8 cellular contexts compared by ENCODE assay signal in genomic region chr1:236066828-236067386, GRCh38. TPM values are rescaled to one million over a fixed set of nuclear protein-coding genes. Genes with fewer than 3 reads are reported as not detected.
DNase-seq lines count a peak whose midpoint lies in the region; ATAC-seq and TF ChIP-seq lines count a peak whose summit lies in the region.

No MANE protein-coding gene starts in this region.

- H3K27ac ChIP-seq in A673 (ENCODE audit: low read depth, low read length, poor library complexity, severe bottlenecking), result no peak overlapping the region

- ATAC-seq in GM19328 (IDR thresholded peaks at IDR 0.05; ENCODE audit: unreplicated experiment) (peak; percentile 87), HG03378 (IDR thresholded peaks at IDR 0.05; ENCODE audit: unreplicated experiment) (peak; percentile 91)

- no peaks in the 10 kb centered on the region for H3K4me1 ChIP-seq in A673 (ENCODE audit: insufficient read depth, low read length, poor library complexity, severe bottlenecking)

- POLR2A ChIA-PET in A673 (lab: Charles Lee; ENCODE audit: low non-redundant PET), result no interaction called here

- H3K36me3 ChIP-seq in A673 (ENCODE audit: insufficient read depth, low read length, poor library complexity, severe bottlenecking), result no peaks in the 10 kb centered on the region

- DNase-seq in activated CD4-positive, alpha-beta T cell treated with anti-CD3 and anti-CD28 coated beads for 4 hours, result peak; percentile 55 to 62
- DNase-seq in erythroblast (lab: John Stamatoyannopoulos, UW) (peak; percentile 13 to 15), A673 (ENCODE audit: low spot score) (no peak), cerebellum (ENCODE audit: low spot score) (no peak), NCI-H2081 (lab: John Stamatoyannopoulos, UW) (no peak)
- DNase-seq in stimulated activated CD4-positive, alpha-beta T cell treated with anti-CD3 and anti-CD28 coated beads, Interleukin-15, amount 100 ng/mL, for 1 hour (ENCODE audit: low read depth in 1 of 2, low spot score in 1 of 2), result peak; percentile 9 to 50

- TF ChIP-seq CTCF in A673 (conservative IDR thresholded peaks at IDR 0.05; ENCODE audit: low read depth, low read length), result no peak

- no TSS peak for BruUV-seq in A673 (replicated peaks; lab: Mats Ljungman, UMichigan)

- CTCF ChIA-PET in A673 (lab: Charles Lee), result no interaction called here

- intact Hi-C loops in A673 (cut with micrococcal nuclease; ENCODE audit: unreplicated experiment), result no loop called here

- H3K27me3 ChIP-seq in A673 (replicated peaks; ENCODE audit: insufficient read depth, low read depth, low read length, poor library complexity), result no peaks in the 10 kb centered on the region

- TF ChIP-seq POLR2A in erythroblast (IDR thresholded peaks at IDR 0.05; ENCODE audit: low read length), result no peak

- H3K9me3 ChIP-seq in A673 (ENCODE audit: low read depth, low read length, poor library complexity, severe bottlenecking), result no peaks in the 10 kb centered on the region

- H3K4me3 ChIP-seq in A673 (ENCODE audit: low read depth, low read length, poor library complexity, severe bottlenecking), result no peak overlapping the region

RNA-seq across cellular contexts. Expression of gene NID1, which starts 2.0 kb away (rescaled TPM):
- total RNA-seq in A673 (2021) (0.64 and 0.66 TPM in 2 replicates), cerebellum (41.9 TPM)

Comparison
In these comparisons a context has a peak if more than half of its experiments do, and no peak if none do; other contexts are left out.
1. DNase-seq: peak in activated CD4-positive, alpha-beta T cell treated with anti-CD3 and anti-CD28 coated beads for 4 hours (2 of 2), erythroblast (2 of 2) and stimulated activated CD4-positive, alpha-beta T cell treated with anti-CD3 and anti-CD28 coated beads, Interleukin-15, amount 100 ng/mL, for 1 hour (2 of 2); none in A673 (single experiment), cerebellum (single experiment) and NCI-H2081 (0 of 2).
2. RNA of gene NID1, which starts 2.0 kb away (total RNA-seq): 41.9 TPM in cerebellum (single experiment); 0.64 to 0.66 TPM in A673; every median in the first group is over 10 times any median in the second.